ENCODE assay signal across 9 cellular contexts in the genomic region with DNA sequence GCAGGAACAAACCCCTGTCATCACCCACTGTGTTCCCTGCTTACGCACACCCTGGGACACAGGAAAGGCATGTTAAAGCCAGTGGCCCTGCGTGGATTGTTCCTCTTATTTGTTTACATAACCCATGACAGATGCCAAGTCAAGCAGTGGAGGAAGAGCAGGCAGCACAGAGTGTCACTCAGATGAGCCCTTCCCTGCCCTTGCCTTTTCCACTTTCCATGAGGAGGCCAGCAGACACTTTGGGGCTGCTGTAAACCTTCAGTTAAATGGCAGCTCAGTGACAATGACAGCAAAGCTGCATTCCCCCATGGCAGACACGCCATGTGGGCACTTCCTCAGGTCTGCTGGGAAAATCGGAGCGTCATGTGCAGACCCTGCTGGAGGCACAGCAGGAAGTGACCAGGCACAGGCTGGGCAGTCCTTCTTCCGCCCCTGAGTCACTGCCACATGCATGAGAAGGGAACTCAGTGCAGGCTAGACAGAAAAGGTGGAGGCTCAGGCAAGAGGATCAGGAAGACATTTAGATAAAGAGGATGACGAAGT.
DNase-seq lines count a peak whose midpoint lies in the region; ATAC-seq, FAIRE-seq and TF ChIP-seq lines count a peak whose summit lies in the region.
"Had no signal": no experiment of that assay in that cellular context is flagged by ENCODE, and none has a peak within 500 bp of the region (broad histone marks: within the 10 kb centered on the region; RNA-seq: fewer than 3 reads in every experiment).

No MANE protein-coding gene starts in this region.

- no peak overlapping the region for H3K9ac ChIP-seq in kidney (ENCODE audit: low read length in 2 of 2)

- no peak for FAIRE-seq in kidney (lab: Jason Lieb, UNC)

- H3K9me3 ChIP-seq in kidney (ENCODE audit: control insufficient read depth in 1 of 2, low read length in 2 of 2) = no peaks in the 10 kb centered on the region
- no peaks in the 10 kb centered on the region for H3K9me3 ChIP-seq in tibial artery

- H3K4me3 ChIP-seq in kidney (ENCODE audit: low read length in 2 of 2) (no peak overlapping the region), tibial artery (peak overlapping the region in 1 of 2 donors; percentile 31)

- H3K9me3 Mint-ChIP-seq in activated CD8-positive, alpha-beta memory T cell treated with anti-CD3 and anti-CD28 coated beads, Interleukin-2, amount 10 ng/mL, durations not matched to agents 7 days and 5 days (ENCODE audit: low read depth) = no peaks in the 10 kb centered on the region
- H3K9me3 Mint-ChIP-seq: nephron had no signal

- H3K27ac ChIP-seq in kidney (ENCODE audit: low read depth in 2 of 2, low read length in 2 of 2) = peak overlapping the region; percentile 71 to 75
- peak overlapping the region; percentile 57 to 82 for H3K27ac ChIP-seq in tibial artery

- CTCF ChIA-PET in activated CD8-positive, alpha-beta memory T cell treated with anti-CD3 and anti-CD28 coated beads, Interleukin-2, amount 10 ng/mL, durations not matched to agents 7 days and 5 days (lab: Charles Lee) = no interaction called here

- no peak overlapping the region for H3K4me3 Mint-ChIP-seq in activated CD8-positive, alpha-beta memory T cell treated with anti-CD3 and anti-CD28 coated beads, Interleukin-2, amount 10 ng/mL, durations not matched to agents 7 days and 5 days
- H3K4me3 Mint-ChIP-seq: nephron had no signal

- no peaks in the 10 kb centered on the region for H3K27me3 ChIP-seq in tibial artery

- intact Hi-C loops in kidney (cut with DNase I) = no loop called here
- intact Hi-C loops in tibial artery (cut with DNase I; ENCODE audit: low total_unique reads) = no loop called here

- no peak overlapping the region for H3K27ac Mint-ChIP-seq in activated CD8-positive, alpha-beta memory T cell treated with anti-CD3 and anti-CD28 coated beads, Interleukin-2, amount 10 ng/mL, durations not matched to agents 7 days and 5 days
- H3K27ac Mint-ChIP-seq: nephron had no signal

- peaks cover 0 to 4% of the 10 kb centered on the region in 2 donors for H3K4me1 ChIP-seq in kidney (ENCODE audit: control insufficient read depth in 1 of 2, insufficient read depth in 1 of 2, low read depth in 1 of 2, low read length in 2 of 2)
- H3K4me1 ChIP-seq in tibial artery = peaks cover 0 to 14% (median 12%) of the 10 kb centered on the region in 4 donors

- no peaks in the 10 kb centered on the region for H3K36me3 ChIP-seq in kidney (ENCODE audit: control insufficient read depth in 1 of 2, insufficient read depth in 2 of 2, low read length in 2 of 2)
- H3K36me3 ChIP-seq in tibial artery = no peaks in the 10 kb centered on the region

- no peaks in the 10 kb centered on the region for H3K4me1 Mint-ChIP-seq in activated CD8-positive, alpha-beta memory T cell treated with anti-CD3 and anti-CD28 coated beads, Interleukin-2, amount 10 ng/mL, durations not matched to agents 7 days and 5 days
- H3K4me1 Mint-ChIP-seq: nephron had no signal

- ATAC-seq in activated CD8-positive, alpha-beta memory T cell treated with anti-CD3 and anti-CD28 coated beads, Interleukin-2, amount 10 ng/mL, durations not matched to agents 7 days and 5 days = no peak
- ATAC-seq in GM21528 (IDR thresholded peaks at IDR 0.05; ENCODE audit: low FRiP score, unreplicated experiment) = no peak
- no peak for ATAC-seq in HG03432 (IDR thresholded peaks at IDR 0.05; ENCODE audit: unreplicated experiment)
- no peak for ATAC-seq in HG02840 (IDR thresholded peaks at IDR 0.05; ENCODE audit: low FRiP score, unreplicated experiment)

- TF ChIP-seq CTCF in kidney (IDR thresholded peaks at IDR 0.05; ENCODE audit: borderline replicate concordance, extremely low read depth, insufficient read depth) (no peak), tibial artery (IDR thresholded peaks at IDR 0.05) (peak in 1 of 2 experiments; percentile 10)

- H3K27me3 Mint-ChIP-seq in activated CD8-positive, alpha-beta memory T cell treated with anti-CD3 and anti-CD28 coated beads, Interleukin-2, amount 10 ng/mL, durations not matched to agents 7 days and 5 days = peaks cover 8% of the 10 kb centered on the region

- peak; percentile 35 for DNase-seq in LHCN-M2 (ENCODE audit: low read depth)
- DNase-seq in brain pericyte (ENCODE audit: low read depth, low spot score) = peak; percentile 89
- DNase-seq in kidney = peak; percentile 75
- DNase-seq in tibial artery = peak; percentile 87 to 91
- DNase-seq in activated CD8-positive, alpha-beta memory T cell treated with anti-CD3 and anti-CD28 coated beads, Interleukin-2, amount 10 ng/mL, durations not matched to agents 7 days and 5 days = no peak

- no peaks in the 10 kb centered on the region for H3K36me3 Mint-ChIP-seq in activated CD8-positive, alpha-beta memory T cell treated with anti-CD3 and anti-CD28 coated beads, Interleukin-2, amount 10 ng/mL, durations not matched to agents 7 days and 5 days
